In genomic region chr21:18772876-18773275, GRCh38 we compare ENCODE assay signal across 23 cellular contexts.
"Had no signal": no experiment of that assay in that cellular context is flagged by ENCODE, and none has a peak within 500 bp of the region (broad histone marks: within the 10 kb centered on the region; RNA-seq: fewer than 3 reads in every experiment).

No MANE protein-coding gene starts in this region.

- DNase-seq: central memory CD4-positive, alpha-beta T cell; dorsolateral prefrontal cortex; effector CD4-positive, alpha-beta T cell; gastrocnemius medialis; head of caudate nucleus; kidney; mesenchymal stem cell; midbrain; naive thymus-derived CD4-positive, alpha-beta T cell; nephron progenitor cell; occipital lobe; stimulated activated CD4-positive, alpha-beta T cell treated with anti-CD3 and anti-CD28 coated beads, Interleukin-2, amount 100 ng/mL, for 24 hours; stimulated activated CD4-positive, alpha-beta T cell treated with anti-CD3 and anti-CD28 coated beads, Interleukin-4, amount 100 ng/mL, for 24 hours; stimulated activated naive CD8-positive, alpha-beta T cell treated with anti-CD3 and anti-CD28 coated beads, Interleukin-15, Interleukin-2, amounts not matched to agents 100 U/mL and 50 U/mL, for 24 hours; substantia nigra; testis; tibial artery had no signal

- ATAC-seq: gastrocnemius medialis; left lobe of liver; naive thymus-derived CD4-positive, alpha-beta T cell; sciatic nerve; stimulated activated memory B cell treated with anti-CD40 and anti-IgM and Interleukin-4, amounts not matched to agents 10 μg/mL and 1 μg/mL and 100 μg/mL, for 72 hours; stimulated activated naive CD8-positive, alpha-beta T cell treated with anti-CD3 and anti-CD28 coated beads, Interleukin-15, Interleukin-2, amounts not matched to agents 100 U/mL and 50 U/mL, for 24 hours had no signal

- H3K4me1 ChIP-seq: gastrocnemius medialis, parathyroid adenoma, right atrium auricular region, testis had no signal

- H3K9me3 ChIP-seq: gastrocnemius medialis, right atrium auricular region, testis, tibial artery had no signal

- H3K27me3 ChIP-seq: dorsolateral prefrontal cortex, gastrocnemius medialis, right atrium auricular region, testis, tibial artery had no signal

- H3K27ac ChIP-seq: dorsolateral prefrontal cortex, gastrocnemius medialis, parathyroid adenoma, right atrium auricular region, testis, tibial artery had no signal

- H3K4me2 ChIP-seq: smooth muscle cell had no signal

- H3K36me3 ChIP-seq: gastrocnemius medialis, right atrium auricular region, tibial artery had no signal

- H3K4me3 ChIP-seq: dorsolateral prefrontal cortex, gastrocnemius medialis, right atrium auricular region, smooth muscle cell, testis, tibial artery had no signal

- H3K79me2 ChIP-seq: parathyroid adenoma had no signal

- H2AFZ ChIP-seq: parathyroid adenoma had no signal

- H3K9ac ChIP-seq: parathyroid adenoma had no signal
